Comparison of ENCODE assay signal across 1 cellular context in the genomic region with DNA sequence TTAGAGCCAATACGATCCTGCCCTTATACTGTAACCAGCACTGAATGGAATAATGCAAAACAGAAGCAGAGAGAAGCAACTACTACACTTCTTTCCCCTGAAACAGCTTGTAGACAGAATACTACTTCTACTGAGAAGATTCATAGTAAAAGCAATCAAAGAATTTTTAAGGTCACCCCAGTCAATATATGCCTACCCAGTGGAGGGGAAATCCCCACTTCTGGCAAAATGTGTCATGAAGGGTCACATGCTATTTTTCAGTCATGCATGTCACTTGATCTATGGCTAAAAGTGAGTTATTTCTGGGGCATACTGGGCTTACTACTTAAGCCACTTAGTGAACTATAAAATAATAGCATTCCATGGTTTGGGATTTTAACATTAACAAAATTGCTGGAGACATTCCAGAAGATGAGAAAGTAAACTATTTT.
TF ChIP-seq lines count a peak whose summit lies in the region.

No MANE protein-coding gene starts in this region.

TF ChIP-seq in IMR-90, 13 proteins besides CTCF, POLR2A, EP300 and RAD21 (continued from another document):
- TF ChIP-seq, protein P1, sequence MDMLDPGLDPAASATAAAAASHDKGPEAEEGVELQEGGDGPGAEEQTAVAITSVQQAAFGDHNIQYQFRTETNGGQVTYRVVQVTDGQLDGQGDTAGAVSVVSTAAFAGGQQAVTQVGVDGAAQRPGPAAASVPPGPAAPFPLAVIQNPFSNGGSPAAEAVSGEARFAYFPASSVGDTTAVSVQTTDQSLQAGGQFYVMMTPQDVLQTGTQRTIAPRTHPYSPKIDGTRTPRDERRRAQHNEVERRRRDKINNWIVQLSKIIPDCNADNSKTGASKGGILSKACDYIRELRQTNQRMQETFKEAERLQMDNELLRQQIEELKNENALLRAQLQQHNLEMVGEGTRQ (IDR thresholded peaks at IDR 0.05; ENCODE audit: low read depth, low read length), result no peak
- TF ChIP-seq MAFK (IDR thresholded peaks at IDR 0.05; ENCODE audit: low read depth, low read length) (no peak), ELK1 (IDR thresholded peaks at IDR 0.05; ENCODE audit: borderline replicate concordance, low read depth, low read length) (no peak), BHLHE40 (IDR thresholded peaks at IDR 0.05; ENCODE audit: low read depth, low read length) (no peak), CHD1 (IDR thresholded peaks at IDR 0.05; ENCODE audit: low read depth, low read length) (no peak)
